19 cellular contexts compared by ENCODE assay signal in the genomic region with DNA sequence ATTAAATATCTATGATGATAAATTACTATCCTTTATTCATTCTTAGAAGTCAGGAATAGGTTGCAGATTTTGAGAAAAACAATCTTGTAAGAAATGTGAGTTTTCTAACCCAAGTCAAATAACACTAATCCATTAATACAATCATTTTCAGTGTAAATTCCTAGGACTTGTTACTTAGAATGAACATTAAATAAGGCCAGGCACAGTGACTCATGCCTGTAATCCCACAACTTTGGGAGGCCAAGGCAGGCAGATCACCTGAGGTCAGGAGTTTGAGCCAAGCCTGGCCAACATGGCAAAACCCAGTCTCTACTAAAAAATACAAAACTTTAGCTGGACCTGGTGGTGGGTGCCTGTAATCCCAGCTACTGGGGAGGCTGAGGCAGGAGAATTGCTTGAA. TPM values are rescaled to one million over a fixed set of nuclear protein-coding genes. Genes with fewer than 3 reads are reported as not detected.
DNase-seq lines count a peak whose midpoint lies in the region; ATAC-seq, FAIRE-seq and TF ChIP-seq lines count a peak whose summit lies in the region.
"Had no signal": no experiment of that assay in that cellular context is flagged by ENCODE, and none has a peak within 500 bp of the region (broad histone marks: within the 10 kb centered on the region; RNA-seq: fewer than 3 reads in every experiment).

No MANE protein-coding gene starts in this region.

- no peak for FAIRE-seq in astrocyte (lab: Jason Lieb, UNC)
- no peak for FAIRE-seq in GM19239 (lab: Jason Lieb, UNC)

- H3K4me1 Mint-ChIP-seq in MCF 10A (ENCODE audit: insufficient read depth, unreplicated experiment) (no peaks in the 10 kb centered on the region), astrocyte (ENCODE audit: low read depth, unreplicated experiment) (no peaks in the 10 kb centered on the region)
- H3K4me1 Mint-ChIP-seq in effector memory CD8-positive, alpha-beta T cell (ENCODE audit: low read depth in 2 of 2) = no peaks in the 10 kb centered on the region

- H3K79me2 ChIP-seq in astrocyte (ENCODE audit: insufficient read depth, low read length) = no peaks in the 10 kb centered on the region

- H3K36me3 ChIP-seq in breast epithelium = peaks cover 3% of the 10 kb centered on the region
- peaks cover 37% of the 10 kb centered on the region for H3K36me3 ChIP-seq in astrocyte (ENCODE audit: insufficient read depth, low read length)
- H3K36me3 ChIP-seq in uterus = no peaks in the 10 kb centered on the region

- intact Hi-C loops in MCF 10A (cut with micrococcal nuclease) (no loop called here), breast epithelium (cut with DNase I; ENCODE audit: low total_unique reads) (no loop called here), uterus (cut with DNase I; ENCODE audit: low total_unique reads) (no loop called here)

- H3K4me1 ChIP-seq in breast epithelium = no peaks in the 10 kb centered on the region
- H3K4me1 ChIP-seq in astrocyte (ENCODE audit: insufficient read depth, low read length) = peaks cover 2% of the 10 kb centered on the region
- no peaks in the 10 kb centered on the region for H3K4me1 ChIP-seq in uterus
- H3K4me1 ChIP-seq: BLaER1 had no signal

- H3K4me3 Mint-ChIP-seq in MCF 10A (ENCODE audit: unreplicated experiment) (no peak overlapping the region), astrocyte (ENCODE audit: unreplicated experiment) (no peak overlapping the region)
- no peak overlapping the region for H3K4me3 Mint-ChIP-seq in effector memory CD8-positive, alpha-beta T cell
- H3K4me3 Mint-ChIP-seq: CD8-positive, alpha-beta memory T cell had no signal

- H3K27ac Mint-ChIP-seq in MCF 10A (ENCODE audit: low read depth, unreplicated experiment) (no peak overlapping the region), astrocyte (ENCODE audit: unreplicated experiment) (no peak overlapping the region)
- no peak overlapping the region for H3K27ac Mint-ChIP-seq in effector memory CD8-positive, alpha-beta T cell
- H3K27ac Mint-ChIP-seq: CD8-positive, alpha-beta memory T cell had no signal

- H3K27ac ChIP-seq in breast epithelium (no peak overlapping the region), astrocyte (ENCODE audit: low read depth, low read length) (no peak overlapping the region), uterus (no peak overlapping the region)
- H3K27ac ChIP-seq: 22Rv1, BLaER1 had no signal

- no peak overlapping the region for H3K9ac ChIP-seq in astrocyte (ENCODE audit: low read length)
- H3K9ac ChIP-seq: BLaER1 had no signal

- H3K36me3 Mint-ChIP-seq in MCF 10A (ENCODE audit: insufficient read depth, unreplicated experiment) = peaks cover 48% of the 10 kb centered on the region
- H3K36me3 Mint-ChIP-seq in astrocyte (ENCODE audit: low read depth, unreplicated experiment) = peaks cover 9% of the 10 kb centered on the region
- peaks cover 13% of the 10 kb centered on the region for H3K36me3 Mint-ChIP-seq in effector memory CD8-positive, alpha-beta T cell (ENCODE audit: insufficient read depth)

- H4K20me1 ChIP-seq in astrocyte (ENCODE audit: insufficient read depth, low read length) = peaks cover 3% of the 10 kb centered on the region
- H4K20me1 ChIP-seq: BLaER1 had no signal

- no peaks in the 10 kb centered on the region for H3K9me3 Mint-ChIP-seq in MCF 10A (ENCODE audit: unreplicated experiment)
- no peaks in the 10 kb centered on the region for H3K9me3 Mint-ChIP-seq in astrocyte (ENCODE audit: unreplicated experiment)
- H3K9me3 Mint-ChIP-seq in effector memory CD8-positive, alpha-beta T cell = no peaks in the 10 kb centered on the region
- H3K9me3 Mint-ChIP-seq: CD8-positive, alpha-beta memory T cell had no signal

- ATAC-seq in effector memory CD8-positive, alpha-beta T cell (replicated peaks) = no peak
- ATAC-seq: HCT116 had no signal

- CTCF ChIA-PET in MCF 10A (lab: Yijun Ruan, JAX) = interaction anchor here (0.6 kb wide), 1 partner anchor 43 kb away, joined by 3 read pairs; no protein-coding TSS in a partner anchor

- DNase-seq in MCF 10A (ENCODE audit: unreplicated experiment) = peak; percentile 17
- DNase-seq in breast epithelium (ENCODE audit: low spot score in 2 of 2) = no peak
- DNase-seq in astrocyte (ENCODE audit: low read depth) = peak; percentile 20
- peak; percentile 34 for DNase-seq in fibroblast of mammary gland (ENCODE audit: low read depth)
- DNase-seq in GM19239 (ENCODE audit: insufficient read length, low spot score) = no peak
- no peak for DNase-seq in mesenteric fat pad (ENCODE audit: low spot score)
- DNase-seq in uterus = no peak
- no peak for DNase-seq in effector memory CD8-positive, alpha-beta T cell
- DNase-seq: CD8-positive, alpha-beta memory T cell; DND-41; Kasumi-1; NCI-H1048; NCI-H1694; NCI-H446; NCI-H748 treated with DMSO at 0.1 percent for 48 hours; Right ventricle myocardium superior had no signal

- H3K4me3 ChIP-seq in breast epithelium = no peak overlapping the region
- no peak overlapping the region for H3K4me3 ChIP-seq in astrocyte (ENCODE audit: insufficient read depth, low read depth, low read length)
- H3K4me3 ChIP-seq in fibroblast of mammary gland (ENCODE audit: control insufficient read depth, low read depth, low read length) = no peak overlapping the region
- H3K4me3 ChIP-seq in uterus = no peak overlapping the region
- H3K4me3 ChIP-seq: BLaER1 had no signal

- H3K4me2 ChIP-seq in astrocyte (ENCODE audit: low read length) = no peak overlapping the region
- H3K4me2 ChIP-seq: BLaER1 had no signal

- POLR2A ChIA-PET in MCF 10A (lab: Yijun Ruan, JAX) = interaction anchor here (0.9 kb wide), 1 partner anchor 13 kb away, joined by 3 read pairs; no protein-coding TSS in a partner anchor

- TF ChIP-seq POLR2A in breast epithelium (IDR thresholded peaks at IDR 0.05) (no peak), uterus (IDR thresholded peaks at IDR 0.05) (no peak)

- no peak overlapping the region for H2AFZ ChIP-seq in astrocyte (ENCODE audit: low read depth, low read length)

- TF ChIP-seq CTCF in MCF 10A (IDR thresholded peaks at IDR 0.05; ENCODE audit: unreplicated experiment) (no peak), breast epithelium (IDR thresholded peaks at IDR 0.05) (no peak), astrocyte (IDR thresholded peaks at IDR 0.05; ENCODE audit: insufficient read depth, low read depth, low read length) (no peak), fibroblast of mammary gland (conservative IDR thresholded peaks at IDR 0.05; ENCODE audit: control insufficient read depth, insufficient read depth, low read depth, low read length) (no peak), uterus (IDR thresholded peaks at IDR 0.05) (no peak)

- H3K9me3 ChIP-seq in breast epithelium (no peaks in the 10 kb centered on the region), astrocyte (ENCODE audit: insufficient read depth, low read depth, low read length) (no peaks in the 10 kb centered on the region), uterus (no peaks in the 10 kb centered on the region)
- H3K9me3 ChIP-seq: BLaER1 had no signal

- H3K27me3 ChIP-seq in breast epithelium = no peaks in the 10 kb centered on the region
- H3K27me3 ChIP-seq in astrocyte (ENCODE audit: insufficient read depth, low read length) = no peaks in the 10 kb centered on the region
- no peaks in the 10 kb centered on the region for H3K27me3 ChIP-seq in uterus
- H3K27me3 ChIP-seq: BLaER1 had no signal

- BruUV-seq in MCF 10A (replicated peaks; lab: Mats Ljungman, UMichigan) = no TSS peak

- H3K27me3 Mint-ChIP-seq in MCF 10A (ENCODE audit: insufficient read depth, unreplicated experiment) (no peaks in the 10 kb centered on the region), astrocyte (ENCODE audit: low read depth, unreplicated experiment) (no peaks in the 10 kb centered on the region)
- H3K27me3 Mint-ChIP-seq in effector memory CD8-positive, alpha-beta T cell = no peaks in the 10 kb centered on the region
- H3K27me3 Mint-ChIP-seq: CD8-positive, alpha-beta memory T cell had no signal

RNA-seq across cellular contexts. Expression of a gene that starts 45.8 kb away (rescaled TPM):
- total RNA-seq in MCF 10A (2022) (1.1 TPM in 1 of 2 replicates, not detected in the other), breast epithelium (1 to 10 TPM in 1 of 3 donors, under 1 TPM in 1, not detected in 1; 0.33 to 2.6 TPM), astrocyte (0.34 and 1.4 TPM in 2 replicates), mesenteric fat pad (0.96 TPM), uterus (1 to 10 TPM in 2 of 4 donors, under 1 TPM in 1, not detected in 1; 0.59 to 3.2 (median 2.1) TPM)
- total RNA-seq: Right ventricle myocardium superior had no signal

Comparison
In these comparisons a context has a peak if more than half of its experiments do, and no peak if none do; other contexts are left out.
1. DNase-seq: peak in MCF 10A (single experiment), astrocyte (single experiment) and fibroblast of mammary gland (single experiment); none in breast epithelium (0 of 2), GM19239 (single experiment), mesenteric fat pad (single experiment), uterus (0 of 2) and effector memory CD8-positive, alpha-beta T cell (0 of 3).